15 cellular contexts compared by ENCODE assay signal in the genomic region with DNA sequence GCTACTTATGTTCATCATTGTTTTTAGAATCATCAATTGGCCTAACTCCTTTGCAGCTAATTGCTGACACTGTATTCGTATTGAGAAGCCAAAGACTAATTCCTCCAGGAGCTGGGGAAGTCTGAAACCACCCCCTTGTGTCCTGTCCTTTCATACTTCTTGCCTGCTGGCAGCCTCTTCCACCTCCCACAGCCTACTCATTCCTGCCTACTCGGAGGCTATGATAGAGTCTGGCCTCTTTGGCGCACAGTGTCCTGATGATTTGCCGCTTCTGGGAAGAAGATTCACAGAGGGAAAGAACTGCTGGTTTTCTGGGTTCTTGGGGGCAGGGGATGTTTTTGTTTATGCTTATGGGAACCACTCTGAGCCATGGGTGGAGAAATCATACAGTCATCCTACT. TPM values are rescaled to one million over a fixed set of nuclear protein-coding genes. Genes with fewer than 3 reads are reported as not detected.
DNase-seq lines count a peak whose midpoint lies in the region; ATAC-seq and TF ChIP-seq lines count a peak whose summit lies in the region.
"Had no signal": no experiment of that assay in that cellular context is flagged by ENCODE, and none has a peak within 500 bp of the region (broad histone marks: within the 10 kb centered on the region; RNA-seq: fewer than 3 reads in every experiment).

No MANE protein-coding gene starts in this region.

- 90% methylated on average over 4 of the region's 4 CpGs for WGBS in SK-N-SH (ENCODE audit: low lambda C conversion rate)

- H3K4me1 ChIP-seq in SK-N-SH (ENCODE audit: control insufficient read depth in 1 of 2, insufficient read depth in 2 of 2, low read depth in 1 of 2, low read length in 1 of 2) = peaks cover 0 to 2% of the 10 kb centered on the region in 2 experiments; a peak in 1 of 4 replicates
- peaks cover 79% of the 10 kb centered on the region for H3K4me1 ChIP-seq in Karpas-422 (ENCODE audit: low read length)

- no peak overlapping the region for H2AFZ ChIP-seq in SK-N-SH (ENCODE audit: low read depth)
- no peak overlapping the region for H2AFZ ChIP-seq in Karpas-422 (ENCODE audit: low read length)

- H3K27me3 ChIP-seq in SK-N-SH (ENCODE audit: insufficient read depth) (no peaks in the 10 kb centered on the region), Karpas-422 (ENCODE audit: low read length) (no peaks in the 10 kb centered on the region)

- H3K9ac ChIP-seq in SK-N-SH (no peak overlapping the region), Karpas-422 (ENCODE audit: low read length) (no peak overlapping the region)

- TF ChIP-seq EP300 in SK-N-SH (IDR thresholded peaks at IDR 0.05; ENCODE audit: borderline replicate concordance in 1 of 2, low read depth in 1 of 2, low read length in 1 of 2) = no peak

- H3K4me3 Mint-ChIP-seq in chondrocyte (ENCODE audit: unreplicated experiment) = no peak overlapping the region

- POLR2A ChIA-PET in SK-N-SH (lab: Yijun Ruan, JAX) = no interaction called here

- CTCF ChIA-PET in SK-N-SH (lab: Yijun Ruan, JAX) = no interaction called here

- H4K20me1 ChIP-seq in SK-N-SH (ENCODE audit: insufficient read depth) = peaks cover 36% of the 10 kb centered on the region
- 0 out of 2 replicates have a peak, but pooled peaks cover 12% of the 10 kb centered on the region for H4K20me1 ChIP-seq in Karpas-422 (ENCODE audit: insufficient read depth, low read depth, low read length)

- no peak overlapping the region for H3K27ac ChIP-seq in SK-N-SH (ENCODE audit: low read depth in 2 of 2, low read length in 1 of 2)
- H3K27ac ChIP-seq in Karpas-422 (ENCODE audit: low read length) = 0 out of 2 replicates have a peak overlapping the region, but pooled peaks have one; percentile 75
- peak overlapping the region in 11 of 21 experiments; percentile 8 to 63 (median 33) for H3K27ac ChIP-seq in skin epidermis
- H3K27ac ChIP-seq: 22Rv1 had no signal

- peaks cover 10 to 18% of the 10 kb centered on the region in 2 experiments for H3K36me3 ChIP-seq in SK-N-SH (replicated peaks in 1 of 2; ENCODE audit: control insufficient read depth in 1 of 2, insufficient read depth in 2 of 2, low read length in 1 of 2)
- H3K36me3 ChIP-seq in Karpas-422 (ENCODE audit: insufficient read depth, low read length) = peaks cover 16% of the 10 kb centered on the region; the same call in 1 of the 2 replicates

- no peaks in the 10 kb centered on the region for H3K9me3 ChIP-seq in SK-N-SH
- H3K9me3 ChIP-seq in Karpas-422 (ENCODE audit: low read length) = no peaks in the 10 kb centered on the region

- H3K27me3 Mint-ChIP-seq in chondrocyte (ENCODE audit: low read depth) = no peaks in the 10 kb centered on the region

- TF ChIP-seq RAD21 in SK-N-SH (IDR thresholded peaks at IDR 0.05; ENCODE audit: low read length) = no peak

- H3F3A ChIP-seq in SK-N-SH (replicated peaks; ENCODE audit: insufficient read depth) = no peaks in the 10 kb centered on the region

- H3K9me3 Mint-ChIP-seq in chondrocyte (ENCODE audit: low read depth) = no peaks in the 10 kb centered on the region

- H3K9me2 ChIP-seq in SK-N-SH = no peaks in the 10 kb centered on the region
- no peaks in the 10 kb centered on the region for H3K9me2 ChIP-seq in Karpas-422 (replicated peaks; ENCODE audit: insufficient read depth, low read length)

- TF ChIP-seq CTCF in SK-N-SH (IDR thresholded peaks at IDR 0.05) = no peak
- TF ChIP-seq CTCF in chondrocyte (IDR thresholded peaks at IDR 0.05) = no peak

- H3K79me2 ChIP-seq in SK-N-SH (ENCODE audit: insufficient read depth) (peaks cover 77% of the 10 kb centered on the region), Karpas-422 (ENCODE audit: low read length) (peaks cover 100% of the 10 kb centered on the region)

- H3K4me2 ChIP-seq in SK-N-SH (no peak overlapping the region), Karpas-422 (ENCODE audit: low read depth, low read length, poor library complexity, severe bottlenecking) (no peak overlapping the region)

- H3K27ac Mint-ChIP-seq in chondrocyte (ENCODE audit: unreplicated experiment) = peak overlapping the region; percentile 39

- ATAC-seq in SK-N-SH treated with all-trans-retinoic acid at 6 μM for 48 hours = no peak
- ATAC-seq: K562 had no signal

- peaks cover 37% of the 10 kb centered on the region for H3K4me1 Mint-ChIP-seq in chondrocyte (ENCODE audit: low read depth)

- H3K4me3 ChIP-seq in SK-N-SH (ENCODE audit: low read depth in 2 of 2, low read length in 1 of 2) (no peak overlapping the region), Karpas-422 (ENCODE audit: low read length) (no peak overlapping the region), skin epidermis (no peak overlapping the region)
- H3K4me3 ChIP-seq: K562 had no signal

- H3K36me3 Mint-ChIP-seq in chondrocyte (ENCODE audit: low read depth) = peaks cover 2% of the 10 kb centered on the region

- DNase-seq in SK-N-SH (no peak), Karpas-422 (no peak), chondrocyte (ENCODE audit: low spot score) (no peak), retina (no peak), NCI-H1436 treated with DMSO at 0.1 percent for 48 hours (lab: John Stamatoyannopoulos, UW) (no peak)
- no peak for DNase-seq in activated effector memory CD4-positive, alpha-beta T cell treated with anti-CD3 and anti-CD28 coated beads, Interleukin-2, amount 50 U/mL, for 16 hours
- DNase-seq: DMS53; islet precursor cell; NCI-H2081; stimulated activated CD4-positive, alpha-beta T cell treated with anti-CD3 and anti-CD28 coated beads, Interleukin-2, amount 100 ng/mL, for 24 hours had no signal

TF ChIP-seq in SK-N-SH, 30 proteins besides CTCF, POLR2A, EP300 and RAD21:
- TF ChIP-seq FOSL2 (IDR thresholded peaks at IDR 0.05; ENCODE audit: borderline replicate concordance, low read depth) = 0 out of 2 replicates have a peak, but pooled peaks have one; percentile 4
- no peak for TF ChIP-seq NFIC (IDR thresholded peaks at IDR 0.05; ENCODE audit: borderline replicate concordance)

TF ChIP-seq in SK-N-SH treated with all-trans-retinoic acid at 6 μM for 48 hours, 23 proteins besides CTCF, POLR2A, EP300 and RAD21:
- TF ChIP-seq ZNF8 (CRISPR knock-in tag; IDR thresholded peaks at IDR 0.05) (no peak), PPARA (CRISPR knock-in tag; IDR thresholded peaks at IDR 0.05; ENCODE audit: borderline replicate concordance) (no peak)
- TF ChIP-seq, protein P1, sequence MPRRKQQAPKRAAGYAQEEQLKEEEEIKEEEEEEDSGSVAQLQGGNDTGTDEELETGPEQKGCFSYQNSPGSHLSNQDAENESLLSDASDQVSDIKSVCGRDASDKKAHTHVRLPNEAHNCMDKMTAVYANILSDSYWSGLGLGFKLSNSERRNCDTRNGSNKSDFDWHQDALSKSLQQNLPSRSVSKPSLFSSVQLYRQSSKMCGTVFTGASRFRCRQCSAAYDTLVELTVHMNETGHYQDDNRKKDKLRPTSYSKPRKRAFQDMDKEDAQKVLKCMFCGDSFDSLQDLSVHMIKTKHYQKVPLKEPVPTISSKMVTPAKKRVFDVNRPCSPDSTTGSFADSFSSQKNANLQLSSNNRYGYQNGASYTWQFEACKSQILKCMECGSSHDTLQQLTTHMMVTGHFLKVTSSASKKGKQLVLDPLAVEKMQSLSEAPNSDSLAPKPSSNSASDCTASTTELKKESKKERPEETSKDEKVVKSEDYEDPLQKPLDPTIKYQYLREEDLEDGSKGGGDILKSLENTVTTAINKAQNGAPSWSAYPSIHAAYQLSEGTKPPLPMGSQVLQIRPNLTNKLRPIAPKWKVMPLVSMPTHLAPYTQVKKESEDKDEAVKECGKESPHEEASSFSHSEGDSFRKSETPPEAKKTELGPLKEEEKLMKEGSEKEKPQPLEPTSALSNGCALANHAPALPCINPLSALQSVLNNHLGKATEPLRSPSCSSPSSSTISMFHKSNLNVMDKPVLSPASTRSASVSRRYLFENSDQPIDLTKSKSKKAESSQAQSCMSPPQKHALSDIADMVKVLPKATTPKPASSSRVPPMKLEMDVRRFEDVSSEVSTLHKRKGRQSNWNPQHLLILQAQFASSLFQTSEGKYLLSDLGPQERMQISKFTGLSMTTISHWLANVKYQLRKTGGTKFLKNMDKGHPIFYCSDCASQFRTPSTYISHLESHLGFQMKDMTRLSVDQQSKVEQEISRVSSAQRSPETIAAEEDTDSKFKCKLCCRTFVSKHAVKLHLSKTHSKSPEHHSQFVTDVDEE (CRISPR knock-in tag; IDR thresholded peaks at IDR 0.05) = no peak

RNA-seq across cellular contexts. Expression of gene SCAANT1, which starts 21.9 kb away (rescaled TPM):
- not detected in 2 replicates for polyA plus RNA-seq in SK-N-SH (2012; rRNA removed)
- not detected in 2 replicates for polyA plus RNA-seq in SK-N-SH (2012; cell fraction: cytosol; rRNA removed)
- polyA plus RNA-seq in SK-N-SH (2012; cell fraction: nucleus; rRNA removed) = not detected in 2 replicates
- total RNA-seq in Karpas-422 (2014; rRNA removed; shearing (Covaris generic); ENCODE audit: low replicate concordance) = not detected in 2 replicates
- not detected in 3 replicates for total RNA-seq in chondrocyte
- total RNA-seq: K562, subcutaneous adipose tissue had no signal
- polyA plus RNA-seq: K562 had no signal

Comparison
In these comparisons a context has a peak if more than half of its experiments do, and no peak if none do; other contexts are left out.
1. H3K27ac ChIP-seq: peak in Karpas-422 (single experiment) and skin epidermis (11 of 21); none in SK-N-SH (0 of 2).